ENCODE assay signal across 1 cellular context in genomic region chr2:160489096-160489495, GRCh38.
A peak's percentile ranks its signal among the peaks of the same experiment; 100 is the strongest.
TF ChIP-seq lines count a peak whose summit lies in the region.

No MANE protein-coding gene starts in this region.

TF ChIP-seq in endothelial cell of umbilical vein, 7 proteins besides CTCF, POLR2A, EP300 and RAD21:
- TF ChIP-seq EZH2 (IDR thresholded peaks at IDR 0.05; ENCODE audit: borderline replicate concordance, low read depth, low read length, severe bottlenecking): no peak
- peak; percentile 34 for TF ChIP-seq FOS (IDR thresholded peaks at IDR 0.05; ENCODE audit: borderline replicate concordance, insufficient read depth, low read length)
TF ChIP-seq in endothelial cell of umbilical vein: peak in this region for 1.
